ENCODE assay signal across 2 cellular contexts in genomic region chr16:953818-954217, GRCh38. TPM values are rescaled to one million over a fixed set of nuclear protein-coding genes. Genes with fewer than 3 reads are reported as not detected.
"Had no signal": no experiment of that assay in that cellular context is flagged by ENCODE, and none has a peak within 500 bp of the region (broad histone marks: within the 10 kb centered on the region; RNA-seq: fewer than 3 reads in every experiment).

No MANE protein-coding gene starts in this region.

RNA-seq across cellular contexts. Expression of gene SOX8, which starts 27.8 kb away (rescaled TPM):
- total RNA-seq: activated CD8-positive, alpha-beta T cell treated with anti-CD3 and anti-CD28 coated beads, Interleukin-2, amount 10 ng/mL, durations not matched to agents 7 days and 5 days; foreskin keratinocyte had no signal
- polyA plus RNA-seq: foreskin keratinocyte had no signal
